Comparison of ENCODE assay signal across 8 cellular contexts in the genomic region with DNA sequence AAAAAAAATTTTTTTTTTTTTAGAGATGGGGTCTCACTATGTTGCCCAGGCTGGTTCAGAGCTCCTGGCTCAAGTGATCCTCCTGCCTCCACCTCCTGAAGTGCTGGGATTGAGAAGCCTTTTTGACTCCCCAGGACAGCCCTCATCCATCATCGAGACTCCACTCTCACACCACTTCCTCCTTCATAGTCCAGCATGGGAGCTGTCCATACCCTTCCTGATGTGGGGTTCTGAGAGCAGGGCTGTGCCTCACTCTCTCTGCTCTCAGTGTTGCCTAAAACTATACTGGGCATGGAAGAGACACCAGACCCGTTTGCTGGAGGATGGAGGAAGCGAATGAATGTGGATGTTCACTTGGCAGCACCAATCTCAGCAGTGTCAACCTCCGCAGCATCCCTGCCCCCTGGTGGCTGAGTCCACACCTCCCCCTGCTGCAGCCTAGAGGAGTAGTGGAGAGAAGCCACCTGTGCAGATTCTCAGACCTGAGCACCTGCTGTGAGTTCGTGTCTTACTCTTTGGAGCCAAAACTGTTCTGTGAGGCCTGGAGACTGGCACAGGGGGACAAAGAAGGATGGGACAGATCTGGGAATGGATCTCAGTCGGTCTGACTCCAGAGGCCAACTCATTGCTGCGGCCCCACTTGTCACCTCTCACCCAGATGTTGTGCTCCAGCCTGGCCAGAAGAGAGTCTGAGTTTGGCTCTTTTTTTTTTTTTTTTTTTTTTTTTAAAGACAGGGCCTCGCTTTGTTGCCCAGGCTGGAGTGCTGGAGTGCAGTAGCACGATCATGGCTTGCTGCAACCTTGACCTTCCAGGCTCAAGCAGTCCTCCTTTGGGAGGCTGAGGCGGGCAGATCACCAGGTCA. TPM values are rescaled to one million over a fixed set of nuclear protein-coding genes. Genes with fewer than 3 reads are reported as not detected.
A peak's percentile ranks its signal among the peaks of the same experiment; 100 is the strongest.
DNase-seq lines count a peak whose midpoint lies in the region; ATAC-seq and TF ChIP-seq lines count a peak whose summit lies in the region.

No MANE protein-coding gene starts in this region.

- H3K27ac ChIP-seq in SJCRH30, result no peak overlapping the region

- peak; percentile 96 for TF ChIP-seq CTCF in LNCaP clone FGC (IDR thresholded peaks at IDR 0.05; ENCODE audit: control insufficient read depth, extremely low read depth, insufficient read depth)

- H3K9me3 ChIP-seq in SJCRH30 (replicated peaks), result no peaks in the 10 kb centered on the region

- H3K9me3 Mint-ChIP-seq in activated naive CD4-positive, alpha-beta T cell treated with anti-CD3 and anti-CD28 coated beads, Interleukin-2, amount 50 U/mL, for 72 hours, result no peaks in the 10 kb centered on the region

- H3K36me3 ChIP-seq in SJCRH30, result no peaks in the 10 kb centered on the region

- peaks cover 23% of the 10 kb centered on the region for H3K4me1 ChIP-seq in SJCRH30

- H3K36me3 Mint-ChIP-seq in activated naive CD4-positive, alpha-beta T cell treated with anti-CD3 and anti-CD28 coated beads, Interleukin-2, amount 50 U/mL, for 72 hours, result no peaks in the 10 kb centered on the region

- no peak overlapping the region for H3K27ac Mint-ChIP-seq in activated naive CD4-positive, alpha-beta T cell treated with anti-CD3 and anti-CD28 coated beads, Interleukin-2, amount 50 U/mL, for 72 hours

- intact Hi-C loops in left ventricle myocardium superior (cut with micrococcal nuclease), result no loop called here

- no peak overlapping the region for H3K4me3 ChIP-seq in LNCaP clone FGC (ENCODE audit: low read depth, low read length)
- H3K4me3 ChIP-seq in SJCRH30, result no peak overlapping the region

- peaks cover 9% of the 10 kb centered on the region; the same call in 1 of the 2 replicates for H3K27me3 ChIP-seq in SJCRH30

- DNase-seq in NCI-H1417 (lab: John Stamatoyannopoulos, UW) (peak; percentile 18 to 59 (median 54)), NCI-H1417 treated with DMSO at 0.1 percent for 48 hours (lab: John Stamatoyannopoulos, UW) (no peak), LNCaP clone FGC (ENCODE audit: low read depth) (peak; percentile 41), SJCRH30 (peak; percentile 82 to 86), left ventricle myocardium superior (peak; percentile 85)
- peak; percentile 55 to 65 for DNase-seq in activated naive CD4-positive, alpha-beta T cell treated with anti-CD3 and anti-CD28 coated beads, Interleukin-2, amount 50 U/mL, for 72 hours (ENCODE audit: low spot score in 2 of 2)
- DNase-seq in stimulated activated CD4-positive, alpha-beta T cell treated with anti-CD3 and anti-CD28 coated beads, Interleukin-12 subunit alpha, Interleukin-12 subunit beta, amount 100 ng/mL, for 24 hours (ENCODE audit: low read depth in 2 of 2), result peak; percentile 21 to 62

- peak; percentile 81 to 94 for ATAC-seq in activated naive CD4-positive, alpha-beta T cell treated with anti-CD3 and anti-CD28 coated beads, Interleukin-2, amount 50 U/mL, for 72 hours
- ATAC-seq in left ventricle myocardium superior, result peak; percentile 83
- no peak for ATAC-seq in HG03097 (IDR thresholded peaks at IDR 0.05; ENCODE audit: low FRiP score, unreplicated experiment)

RNA-seq across cellular contexts. Expression of a gene that starts 17.7 kb away (rescaled TPM):
- total RNA-seq in SJCRH30 (2014; rRNA removed; shearing (Covaris generic)), result 0.56 and 1.2 TPM in 2 replicates
- total RNA-seq in activated naive CD4-positive, alpha-beta T cell treated with anti-CD3 and anti-CD28 coated beads, Interleukin-2, amount 50 U/mL, for 72 hours, result not detected
- 274 TPM for total RNA-seq in left ventricle myocardium superior

RNA-seq across cellular contexts. Expression of a gene that starts 23.5 kb away (rescaled TPM):
- total RNA-seq in SJCRH30 (2014; rRNA removed; shearing (Covaris generic)), result not detected in 2 replicates
- not detected for total RNA-seq in activated naive CD4-positive, alpha-beta T cell treated with anti-CD3 and anti-CD28 coated beads, Interleukin-2, amount 50 U/mL, for 72 hours
- 0.67 TPM for total RNA-seq in left ventricle myocardium superior

RNA-seq across cellular contexts. Expression of a gene that starts 50.7 kb away (rescaled TPM):
- total RNA-seq in SJCRH30 (2014; rRNA removed; shearing (Covaris generic)), result 64.8 and 72.3 TPM in 2 replicates
- 10 to 100 TPM; 55.4 to 55.8 TPM for total RNA-seq in activated naive CD4-positive, alpha-beta T cell treated with anti-CD3 and anti-CD28 coated beads, Interleukin-2, amount 50 U/mL, for 72 hours
- 34.1 TPM for total RNA-seq in left ventricle myocardium superior

Comparison
In these comparisons a context has a peak if more than half of its experiments do, and no peak if none do; other contexts are left out.
1. RNA of a gene that starts 17.7 kb away (total RNA-seq): 274 TPM in left ventricle myocardium superior (single experiment); 0.56 to 1.2 TPM in SJCRH30 and not detected in activated naive CD4-positive, alpha-beta T cell treated with anti-CD3 and anti-CD28 coated beads, Interleukin-2, amount 50 U/mL, for 72 hours; every median in the first group is over 100 times any median in the second.